1 cellular context compared by ENCODE assay signal in the genomic region with DNA sequence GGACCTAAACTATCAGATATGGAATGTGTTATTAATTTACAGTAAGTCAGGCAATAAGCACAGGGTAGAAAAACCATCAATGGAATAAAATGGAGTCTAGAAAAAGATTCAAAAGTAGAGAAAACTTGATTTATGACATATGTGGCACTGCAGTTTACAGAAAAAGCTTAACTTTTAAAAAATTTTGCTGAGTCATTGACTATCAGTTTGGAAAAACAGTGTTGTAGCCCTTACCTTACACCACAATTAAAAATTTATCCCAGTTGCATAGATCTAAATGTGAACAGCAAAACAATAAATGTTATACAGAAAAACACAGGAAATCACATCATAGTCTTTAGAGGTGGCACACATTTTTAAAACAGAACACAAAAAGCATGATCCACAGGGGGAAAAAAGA.
A peak's percentile ranks its signal among the peaks of the same experiment; 100 is the strongest.
TF ChIP-seq lines count a peak whose summit lies in the region.

No MANE protein-coding gene starts in this region.

TF ChIP-seq in K562, 482 proteins besides CTCF, POLR2A, EP300 and RAD21 (continued from another document):
- TF ChIP-seq, protein P1, sequence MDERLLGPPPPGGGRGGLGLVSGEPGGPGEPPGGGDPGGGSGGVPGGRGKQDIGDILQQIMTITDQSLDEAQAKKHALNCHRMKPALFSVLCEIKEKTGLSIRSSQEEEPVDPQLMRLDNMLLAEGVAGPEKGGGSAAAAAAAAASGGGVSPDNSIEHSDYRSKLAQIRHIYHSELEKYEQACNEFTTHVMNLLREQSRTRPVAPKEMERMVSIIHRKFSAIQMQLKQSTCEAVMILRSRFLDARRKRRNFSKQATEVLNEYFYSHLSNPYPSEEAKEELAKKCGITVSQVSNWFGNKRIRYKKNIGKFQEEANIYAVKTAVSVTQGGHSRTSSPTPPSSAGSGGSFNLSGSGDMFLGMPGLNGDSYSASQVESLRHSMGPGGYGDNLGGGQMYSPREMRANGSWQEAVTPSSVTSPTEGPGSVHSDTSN (CRISPR knock-in tag; IDR thresholded peaks at IDR 0.05; ENCODE audit: low read depth) = no peak
- TF ChIP-seq, protein P1 (tag; conservative IDR thresholded peaks at IDR 0.05; ENCODE audit: low read depth) = peak; percentile 59
- TF ChIP-seq ZNF316 (IDR thresholded peaks at IDR 0.05) (peak; percentile 97), ARID1B (IDR thresholded peaks at IDR 0.05) (peak; percentile 28)
